18 cellular contexts compared by ENCODE assay signal in genomic region chr1:25755475-25756125, GRCh38.
"Had no signal": no experiment of that assay in that cellular context is flagged by ENCODE, and none has a peak within 500 bp of the region (broad histone marks: within the 10 kb centered on the region; RNA-seq: fewer than 3 reads in every experiment).

No MANE protein-coding gene starts in this region.

- DNase-seq: activated gamma-delta T cell; adrenal gland; central memory CD4-positive, alpha-beta T cell; gastrocnemius medialis; heart left ventricle; mesendoderm; occipital lobe; T-helper 1 cell had no signal

- H3K27me3 Mint-ChIP-seq: activated CD8-positive, alpha-beta T cell treated with anti-CD3 and anti-CD28 coated beads for 36 hours; dendritic cell treated with granulocyte-macrophage colony-stimulating factor and Interleukin-4, amounts not matched to agents 40 ng/mL and 50 ng/mL, for 4 days; stimulated activated naive CD8-positive, alpha-beta T cell treated with anti-CD3 and anti-CD28 coated beads, Interleukin-15, Interleukin-2, amounts not matched to agents 100 ng/mL and 50 ng/mL, for 24 hours had no signal

- H3K27me3 ChIP-seq: adrenal gland, gastrocnemius medialis, heart left ventricle, right atrium auricular region, suprapubic skin had no signal

- H3K9me3 ChIP-seq: adrenal gland, gastrocnemius medialis, heart left ventricle, right atrium auricular region, suprapubic skin had no signal

- H3K36me3 Mint-ChIP-seq: type B pancreatic cell had no signal

- H3K27ac Mint-ChIP-seq: dendritic cell treated with granulocyte-macrophage colony-stimulating factor and Interleukin-4, amounts not matched to agents 40 ng/mL and 50 ng/mL, for 4 days; progenitor cell of endocrine pancreas; stimulated activated naive CD8-positive, alpha-beta T cell treated with anti-CD3 and anti-CD28 coated beads, Interleukin-15, Interleukin-2, amounts not matched to agents 100 ng/mL and 50 ng/mL, for 24 hours; type B pancreatic cell had no signal

- H3K27ac ChIP-seq: adrenal gland, gastrocnemius medialis, heart left ventricle, right atrium auricular region, SK-N-MC, suprapubic skin, VCaP had no signal

- H3K4me1 ChIP-seq: adrenal gland, gastrocnemius medialis, right atrium auricular region had no signal

- H3K9me3 Mint-ChIP-seq: activated CD8-positive, alpha-beta T cell treated with anti-CD3 and anti-CD28 coated beads for 36 hours; dendritic cell treated with granulocyte-macrophage colony-stimulating factor and Interleukin-4, amounts not matched to agents 40 ng/mL and 50 ng/mL, for 4 days; nephron; stimulated activated naive CD8-positive, alpha-beta T cell treated with anti-CD3 and anti-CD28 coated beads, Interleukin-15, Interleukin-2, amounts not matched to agents 100 ng/mL and 50 ng/mL, for 24 hours; type B pancreatic cell had no signal

- H3K4me3 Mint-ChIP-seq: activated CD8-positive, alpha-beta T cell treated with anti-CD3 and anti-CD28 coated beads for 36 hours; dendritic cell treated with granulocyte-macrophage colony-stimulating factor and Interleukin-4, amounts not matched to agents 40 ng/mL and 50 ng/mL, for 4 days; nephron; stimulated activated naive CD8-positive, alpha-beta T cell treated with anti-CD3 and anti-CD28 coated beads, Interleukin-15, Interleukin-2, amounts not matched to agents 100 ng/mL and 50 ng/mL, for 24 hours; type B pancreatic cell had no signal

- H3K4me3 ChIP-seq: adrenal gland, gastrocnemius medialis, heart left ventricle, right atrium auricular region, SK-N-MC, suprapubic skin had no signal

- H3K36me3 ChIP-seq: gastrocnemius medialis had no signal
